16 cellular contexts compared by ENCODE assay signal in genomic region chr12:122308811-122309210, GRCh38. TPM values are rescaled to one million over a fixed set of nuclear protein-coding genes. Genes with fewer than 3 reads are reported as not detected.
DNase-seq lines count a peak whose midpoint lies in the region; ATAC-seq and TF ChIP-seq lines count a peak whose summit lies in the region.
"Had no signal": no experiment of that assay in that cellular context is flagged by ENCODE, and none has a peak within 500 bp of the region (broad histone marks: within the 10 kb centered on the region; RNA-seq: fewer than 3 reads in every experiment).

No MANE protein-coding gene starts in this region.

- no peak overlapping the region for H3K27ac Mint-ChIP-seq in glutamatergic neuron (ENCODE audit: unreplicated experiment)
- H3K27ac Mint-ChIP-seq: IgD-negative memory B cell, T-cell had no signal

- no peak overlapping the region for H3K4me3 Mint-ChIP-seq in glutamatergic neuron (ENCODE audit: unreplicated experiment)
- H3K4me3 Mint-ChIP-seq: CD4-positive, CD25-positive, alpha-beta regulatory T cell; IgD-negative memory B cell; T-cell had no signal

- H3K4me3 ChIP-seq in fibroblast of the aortic adventitia (ENCODE audit: low read depth, low read length): no peak overlapping the region
- H3K4me3 ChIP-seq: SJSA1 had no signal

- no peak for ATAC-seq in GM21723 (IDR thresholded peaks at IDR 0.05; ENCODE audit: unreplicated experiment)
- ATAC-seq in HG03139 (IDR thresholded peaks at IDR 0.05; ENCODE audit: unreplicated experiment): no peak
- ATAC-seq: T-cell had no signal

- H3K4me1 Mint-ChIP-seq in glutamatergic neuron (ENCODE audit: low read depth, unreplicated experiment): peaks cover 3% of the 10 kb centered on the region
- H3K4me1 Mint-ChIP-seq: CD4-positive, CD25-positive, alpha-beta regulatory T cell; IgD-negative memory B cell; T-cell had no signal

- H3K27me3 Mint-ChIP-seq in glutamatergic neuron (ENCODE audit: unreplicated experiment): no peaks in the 10 kb centered on the region
- H3K27me3 Mint-ChIP-seq: CD4-positive, CD25-positive, alpha-beta regulatory T cell; IgD-negative memory B cell; T-cell had no signal

- H3K9me3 Mint-ChIP-seq in glutamatergic neuron (ENCODE audit: unreplicated experiment): peaks cover 2% of the 10 kb centered on the region
- H3K9me3 Mint-ChIP-seq: CD4-positive, CD25-positive, alpha-beta regulatory T cell; IgD-negative memory B cell; T-cell had no signal

- DNase-seq in AG08395 (ENCODE audit: low spot score) (peak; percentile 35), GM04503 (ENCODE audit: low read depth) (peak; percentile 42), amniotic stem cell (lab: John Stamatoyannopoulos, UW) (peak; percentile 42), fibroblast of the aortic adventitia (ENCODE audit: low read depth) (peak; percentile 15), NCI-H2107 (lab: John Stamatoyannopoulos, UW) (no peak), glutamatergic neuron (no peak)
- DNase-seq: CD4-positive, CD25-positive, alpha-beta regulatory T cell; DMS79 treated with DMSO at 0.1 percent for 48 hours; NCI-H1048; NCI-H345; NCI-H526 treated with DMSO at 0.1 percent for 48 hours; T-cell had no signal

- H3K36me3 Mint-ChIP-seq in glutamatergic neuron (ENCODE audit: unreplicated experiment): no peaks in the 10 kb centered on the region

- TF ChIP-seq CTCF in fibroblast of the aortic adventitia (IDR thresholded peaks at IDR 0.05; ENCODE audit: insufficient read depth, low read length): no peak
- TF ChIP-seq CTCF in glutamatergic neuron (IDR thresholded peaks at IDR 0.05; ENCODE audit: partially characterized antibody, unreplicated experiment): no peak

RNA-seq across cellular contexts. Expression of gene VPS33A, which starts 42.5 kb away (rescaled TPM):
- total RNA-seq in fibroblast of the aortic adventitia (ENCODE audit: low replicate concordance) (18.3 and 20.9 TPM in 2 replicates), glutamatergic neuron (ENCODE audit: unreplicated experiment) (49.2 TPM)

Comparison
In these comparisons a context has a peak if more than half of its experiments do, and no peak if none do; other contexts are left out.
1. DNase-seq: peak in AG08395 (single experiment), GM04503 (single experiment), amniotic stem cell (single experiment) and fibroblast of the aortic adventitia (single experiment); none in NCI-H2107 (single experiment) and glutamatergic neuron (single experiment).